In the genomic region with DNA sequence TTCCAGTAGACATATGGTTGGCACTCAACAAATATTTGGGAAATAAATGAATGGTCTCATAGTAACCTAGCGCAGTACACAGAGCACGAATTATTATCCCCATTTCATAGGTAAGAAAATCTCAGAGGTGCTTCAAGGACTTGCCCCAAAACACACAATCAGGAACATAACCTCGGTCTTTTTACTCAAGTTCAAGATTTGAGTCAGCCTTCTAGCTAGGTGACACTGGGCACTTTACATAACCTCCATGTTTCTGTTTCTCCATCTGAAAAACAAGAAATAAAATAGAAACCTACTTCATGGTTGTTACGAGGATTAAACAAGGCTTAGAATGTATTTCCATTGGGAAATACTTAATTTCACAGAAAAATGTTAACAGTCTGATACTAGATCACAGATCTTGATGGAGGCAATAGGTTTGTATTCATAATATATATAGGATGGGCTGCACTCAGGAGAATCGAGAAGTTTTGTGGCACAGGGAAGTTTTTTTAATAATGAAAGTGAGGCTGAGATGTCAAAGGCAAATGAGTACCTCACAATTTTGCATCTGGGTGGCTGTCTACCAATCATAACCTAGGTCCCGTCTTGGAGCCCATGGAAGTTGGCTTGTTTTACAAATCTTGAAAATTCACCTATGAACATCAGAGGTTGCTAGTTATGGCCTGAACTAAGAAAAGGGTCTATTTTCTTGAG, we compare ENCODE assay signal across 8 cellular contexts.
A peak's percentile ranks its signal among the peaks of the same experiment; 100 is the strongest.
DNase-seq lines count a peak whose midpoint lies in the region; ATAC-seq, FAIRE-seq and TF ChIP-seq lines count a peak whose summit lies in the region.

No MANE protein-coding gene starts in this region.

- H3K27me3 ChIP-seq in OCI-LY1 (ENCODE audit: insufficient read depth, low read length), result no peaks in the 10 kb centered on the region; the same call in 1 of the 2 replicates
- H3K27me3 ChIP-seq in muscle layer of duodenum (ENCODE audit: low read depth, low read length), result no peaks in the 10 kb centered on the region
- no peaks in the 10 kb centered on the region for H3K27me3 ChIP-seq in Peyer's patch

- H3K79me2 ChIP-seq in OCI-LY1 (ENCODE audit: insufficient read depth, low read length), result no peaks in the 10 kb centered on the region

- CTCF ChIA-PET in activated CD4-positive, alpha-beta T cell treated with anti-CD3 and anti-CD28 coated beads, Interleukin-2, amount 10 ng/mL, durations not matched to agents 7 days and 5 days (lab: Charles Lee), result interaction anchor here (1.3 kb wide), 1 partner anchor 123 kb away, joined by 4 read pairs; no protein-coding TSS in a partner anchor

- H3K9ac ChIP-seq in OCI-LY1 (ENCODE audit: low read length), result no peak overlapping the region

- H3K4me3 ChIP-seq in OCI-LY1 (ENCODE audit: low read depth, low read length, poor library complexity, severe bottlenecking) (peak overlapping the region; percentile 9), muscle layer of duodenum (ENCODE audit: low read depth in 1 of 2, low read length in 2 of 2) (peak overlapping the region; percentile 31 to 47), Peyer's patch (peak overlapping the region in 2 of 4 donors; percentile 17 to 19)

- H3K4me2 ChIP-seq in OCI-LY1 (ENCODE audit: low read length), result peak overlapping the region; percentile 47

- DNase-seq in GM12892 (ENCODE audit: insufficient read length), result no peak
- no peak for DNase-seq in Ammon's horn (ENCODE audit: low spot score)
- no peak for DNase-seq in activated CD4-positive, alpha-beta T cell treated with anti-CD3 and anti-CD28 coated beads, Interleukin-2, amount 10 ng/mL, durations not matched to agents 7 days and 5 days
- no peak for DNase-seq in Peyer's patch
- DNase-seq in NCI-H146 treated with DMSO at 0.1 percent for 48 hours (lab: John Stamatoyannopoulos, UW; ENCODE audit: unreplicated experiment), result no peak

- no peak overlapping the region for H3K27ac Mint-ChIP-seq in activated CD4-positive, alpha-beta T cell treated with anti-CD3 and anti-CD28 coated beads, Interleukin-2, amount 10 ng/mL, durations not matched to agents 7 days and 5 days

- POLR2A ChIA-PET in activated CD4-positive, alpha-beta T cell treated with anti-CD3 and anti-CD28 coated beads, Interleukin-2, amount 10 ng/mL, durations not matched to agents 7 days and 5 days (lab: Charles Lee), result interaction anchor here (0.6 kb wide), 1 partner anchor 168 kb away, joined by 3 read pairs; no protein-coding TSS in a partner anchor

- no peaks in the 10 kb centered on the region; the same call in 1 of the 2 replicates for H3K9me3 ChIP-seq in OCI-LY1 (ENCODE audit: low read length)
- no peaks in the 10 kb centered on the region for H3K9me3 ChIP-seq in muscle layer of duodenum (ENCODE audit: control insufficient read depth in 1 of 2, low read length in 2 of 2)
- H3K9me3 ChIP-seq in Peyer's patch, result no peaks in the 10 kb centered on the region

- H3K9me3 Mint-ChIP-seq in activated CD4-positive, alpha-beta T cell treated with anti-CD3 and anti-CD28 coated beads, Interleukin-2, amount 10 ng/mL, durations not matched to agents 7 days and 5 days, result no peaks in the 10 kb centered on the region

- H3K36me3 Mint-ChIP-seq in activated CD4-positive, alpha-beta T cell treated with anti-CD3 and anti-CD28 coated beads, Interleukin-2, amount 10 ng/mL, durations not matched to agents 7 days and 5 days (ENCODE audit: low read depth), result no peaks in the 10 kb centered on the region

- ATAC-seq in GM21737 (IDR thresholded peaks at IDR 0.05; ENCODE audit: unreplicated experiment), result peak; percentile 50

- no peaks in the 10 kb centered on the region for H3K36me3 ChIP-seq in OCI-LY1 (ENCODE audit: insufficient read depth, low read length)
- peaks cover 0 to 3% of the 10 kb centered on the region in 2 donors for H3K36me3 ChIP-seq in muscle layer of duodenum (ENCODE audit: control insufficient read depth in 1 of 2, insufficient read depth in 2 of 2, low read length in 2 of 2)
- no peaks in the 10 kb centered on the region for H3K36me3 ChIP-seq in Peyer's patch

- H3K4me1 ChIP-seq in OCI-LY1 (ENCODE audit: insufficient read depth, low read length, severe bottlenecking) (peaks cover 11% of the 10 kb centered on the region), muscle layer of duodenum (ENCODE audit: control insufficient read depth in 1 of 2, insufficient read depth in 2 of 2, low read length in 2 of 2) (no peaks in the 10 kb centered on the region), Peyer's patch (peaks cover 0 to 3% (median 0%) of the 10 kb centered on the region in 4 donors)

- H3K4me1 Mint-ChIP-seq in activated CD4-positive, alpha-beta T cell treated with anti-CD3 and anti-CD28 coated beads, Interleukin-2, amount 10 ng/mL, durations not matched to agents 7 days and 5 days, result peaks cover 10% of the 10 kb centered on the region

- no peaks in the 10 kb centered on the region for H3K9me2 ChIP-seq in OCI-LY1 (ENCODE audit: low read depth, low read length)

- no peak for FAIRE-seq in GM12892 (lab: Jason Lieb, UNC)

- no peaks in the 10 kb centered on the region for H4K20me1 ChIP-seq in OCI-LY1 (ENCODE audit: insufficient read depth, low read length)

- H3K27ac ChIP-seq in OCI-LY1 (ENCODE audit: low read depth, low read length, poor library complexity, severe bottlenecking) (no peak overlapping the region), muscle layer of duodenum (ENCODE audit: low read length) (no peak overlapping the region), Peyer's patch (no peak overlapping the region)

- peak; percentile 20; the same call in 1 of the 2 replicates for TF ChIP-seq POLR2A in GM12892 (IDR thresholded peaks at IDR 0.05; ENCODE audit: low read depth, low read length)
- TF ChIP-seq POLR2A in Peyer's patch (IDR thresholded peaks at IDR 0.05), result no peak

- H3K4me3 Mint-ChIP-seq in activated CD4-positive, alpha-beta T cell treated with anti-CD3 and anti-CD28 coated beads, Interleukin-2, amount 10 ng/mL, durations not matched to agents 7 days and 5 days, result no peak overlapping the region

- no peak for TF ChIP-seq CTCF in OCI-LY1 (IDR thresholded peaks at IDR 0.05; ENCODE audit: low read length)
- no peak for TF ChIP-seq CTCF in Peyer's patch (IDR thresholded peaks at IDR 0.05)

- H3F3A ChIP-seq in OCI-LY1 (ENCODE audit: insufficient read depth, low read length), result no peaks in the 10 kb centered on the region

- no peak overlapping the region for H2AFZ ChIP-seq in OCI-LY1 (ENCODE audit: low read length)

- H3K27me3 Mint-ChIP-seq in activated CD4-positive, alpha-beta T cell treated with anti-CD3 and anti-CD28 coated beads, Interleukin-2, amount 10 ng/mL, durations not matched to agents 7 days and 5 days, result peaks cover 30% of the 10 kb centered on the region
